In genomic region chr4:119628281-119629141, GRCh38 we compare ENCODE assay signal across 1 cellular context.
TF ChIP-seq lines count a peak whose summit lies in the region.

TSS of gene PDE5A (minus strand) at chr4:119628804. CDS start at chr4:119628671, 133 bp downstream.

TF ChIP-seq in GM23338, 12 proteins besides CTCF, POLR2A, EP300 and RAD21 (continued from another document):
- TF ChIP-seq ETS1 (IDR thresholded peaks at IDR 0.05) (no peak), EZH2phosphoT487 (IDR thresholded peaks at IDR 0.05; ENCODE audit: unreplicated experiment) (no peak), STAT1 (IDR thresholded peaks at IDR 0.05; ENCODE audit: unreplicated experiment) (no peak)
